ENCODE assay signal across 8 cellular contexts in the genomic region with DNA sequence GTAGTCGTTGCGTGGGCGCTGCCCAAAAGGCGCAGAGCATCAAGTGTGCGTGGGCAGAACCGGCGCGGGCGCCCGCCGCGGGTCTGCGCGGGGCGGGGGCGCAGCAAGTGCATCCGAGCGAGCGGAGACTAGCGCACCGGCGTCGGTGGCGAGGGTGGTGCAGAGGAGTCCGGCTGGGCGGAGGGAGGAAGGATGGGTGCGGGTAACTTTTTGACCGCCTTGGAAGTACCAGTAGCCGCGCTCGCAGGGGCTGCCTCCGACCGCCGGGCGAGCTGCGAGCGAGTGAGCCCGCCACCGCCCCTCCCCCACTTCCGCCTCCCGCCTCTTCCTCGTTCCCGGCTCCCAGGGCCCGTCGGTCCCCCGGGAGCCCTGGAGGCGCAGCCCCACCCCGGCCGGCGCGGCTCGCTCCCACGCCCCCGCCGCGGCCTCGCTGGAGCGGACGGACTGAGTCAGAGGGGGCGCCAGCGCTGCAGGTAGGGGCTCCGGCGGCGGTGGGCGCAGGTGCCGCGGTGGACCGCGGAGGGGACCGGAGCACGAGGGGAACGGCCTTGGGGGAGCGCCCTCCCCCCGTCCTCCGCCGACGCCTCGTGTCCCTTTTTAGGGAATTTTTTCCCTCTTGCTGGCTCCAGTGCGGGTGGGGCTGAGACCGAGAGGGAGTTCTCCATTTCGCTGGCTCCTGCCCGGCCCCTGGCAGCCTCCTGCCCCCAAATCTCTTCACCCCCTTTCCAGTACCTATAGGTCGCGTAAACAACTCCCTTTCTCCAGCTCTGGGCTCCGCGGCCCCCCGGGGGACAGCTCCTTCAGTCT. TPM values are rescaled to one million over a fixed set of nuclear protein-coding genes. Genes with fewer than 3 reads are reported as not detected.
DNase-seq lines count a peak whose midpoint lies in the region; ATAC-seq and TF ChIP-seq lines count a peak whose summit lies in the region.

No MANE protein-coding gene starts in this region.

- DNase-seq in AG10803 (ENCODE audit: low read depth) (peak; percentile 42), HPDE6-E6E7 (ENCODE audit: extremely low spot score) (peak; percentile 40), SK-N-SH (peak; percentile 80), right atrium auricular region (ENCODE audit: low spot score) (peak; percentile 68), posterior cingulate gyrus (peak; percentile 60 to 95 (median 72)), NOMO-1 treated with DMSO at 0.1 percent for 48 hours (lab: John Stamatoyannopoulos, UW; ENCODE audit: unreplicated experiment) (no peak)

- H3K4me3 ChIP-seq in AG10803 (ENCODE audit: low read length): peak overlapping the region; percentile 72
- peak overlapping the region; percentile 66 to 76 for H3K4me3 ChIP-seq in SK-N-SH (ENCODE audit: low read depth in 2 of 2, low read length in 1 of 2)
- H3K4me3 ChIP-seq in right atrium auricular region: peak overlapping the region; percentile 76 to 77

- H3F3A ChIP-seq in SK-N-SH (replicated peaks; ENCODE audit: insufficient read depth): no peaks in the 10 kb centered on the region

- no peaks in the 10 kb centered on the region for H3K9me3 ChIP-seq in SK-N-SH
- no peaks in the 10 kb centered on the region for H3K9me3 ChIP-seq in right atrium auricular region

- H3K9me2 ChIP-seq in SK-N-SH: no peaks in the 10 kb centered on the region

- H3K27me3 ChIP-seq in SK-N-SH (ENCODE audit: insufficient read depth) (no peaks in the 10 kb centered on the region), right atrium auricular region (no peaks in the 10 kb centered on the region)

- no peaks in the 10 kb centered on the region for H3K79me2 ChIP-seq in SK-N-SH (ENCODE audit: insufficient read depth)

- WGBS in SK-N-SH (ENCODE audit: low lambda C conversion rate): 3% methylated on average over 30 of the region's 87 CpGs

- no peak for TF ChIP-seq RAD21 in SK-N-SH (IDR thresholded peaks at IDR 0.05; ENCODE audit: low read length)

- H4K20me1 ChIP-seq in SK-N-SH (ENCODE audit: insufficient read depth): no peaks in the 10 kb centered on the region

- H3K4me1 ChIP-seq in SK-N-SH (ENCODE audit: control insufficient read depth in 1 of 2, insufficient read depth in 2 of 2, low read depth in 1 of 2, low read length in 1 of 2): peaks cover 0 to 8% of the 10 kb centered on the region in 2 experiments; a peak in 1 of 4 replicates
- H3K4me1 ChIP-seq in right atrium auricular region: peaks cover 0 to 47% of the 10 kb centered on the region in 2 donors

- peak overlapping the region; percentile 72; the same call in 1 of the 2 replicates for H2AFZ ChIP-seq in SK-N-SH (ENCODE audit: low read depth)

- POLR2A ChIA-PET in SK-N-SH (lab: Yijun Ruan, JAX): interaction anchor here (0.6 to 1.5 kb wide), 6 partner anchors 9 to 517 kb away, joined by 3 to 5 read pairs (median 3); partner anchors contain the start of genes PIGT and SYS1

- peak overlapping the region; percentile 96 for H3K4me2 ChIP-seq in SK-N-SH

- H3K27ac ChIP-seq in SK-N-SH (ENCODE audit: low read depth in 2 of 2, low read length in 1 of 2): no peak overlapping the region; a peak in 1 of 4 replicates
- peak overlapping the region; percentile 99 for H3K27ac ChIP-seq in angular gyrus (ENCODE audit: low read depth, low read length)
- peak overlapping the region; percentile 97 to 99 for H3K27ac ChIP-seq in right atrium auricular region

- no peak for ATAC-seq in HG03108 (IDR thresholded peaks at IDR 0.05; ENCODE audit: unreplicated experiment)

- H3K9ac ChIP-seq in SK-N-SH: peak overlapping the region; percentile 57

- no peak for TF ChIP-seq EP300 in SK-N-SH (IDR thresholded peaks at IDR 0.05; ENCODE audit: borderline replicate concordance in 1 of 2, low read depth in 1 of 2, low read length in 1 of 2)

- intact Hi-C loops in posterior cingulate gyrus (cut with DNase I): loop anchor here (5.0 kb wide), 1 partner anchor 34 kb away; no protein-coding TSS in a partner anchor

- H3K36me3 ChIP-seq in SK-N-SH (replicated peaks in 1 of 2; ENCODE audit: control insufficient read depth in 1 of 2, insufficient read depth in 2 of 2, low read length in 1 of 2): peaks cover 0 to 14% of the 10 kb centered on the region in 2 experiments
- peaks cover 33% of the 10 kb centered on the region for H3K36me3 ChIP-seq in right atrium auricular region

- TF ChIP-seq CTCF in AG10803 (conservative IDR thresholded peaks at IDR 0.05; ENCODE audit: low read length): no peak
- TF ChIP-seq CTCF in SK-N-SH (IDR thresholded peaks at IDR 0.05): no peak
- peak in 1 of 2 donors; percentile 16 for TF ChIP-seq CTCF in right atrium auricular region (IDR thresholded peaks at IDR 0.05)

- CTCF ChIA-PET in SK-N-SH (lab: Yijun Ruan, JAX): interaction anchor here (1.0 to 4.6 kb wide), 7 partner anchors 10 to 116 kb away, joined by 3 to 40 read pairs (median 7); partner anchors contain the start of gene PIGT

TF ChIP-seq in SK-N-SH, 30 proteins besides CTCF, POLR2A, EP300 and RAD21:
- TF ChIP-seq EZH2phosphoT487 (IDR thresholded peaks at IDR 0.05; ENCODE audit: borderline replicate concordance, low read depth): no peak
- no peak for TF ChIP-seq ELF1 (IDR thresholded peaks at IDR 0.05)
- no peak for TF ChIP-seq JUND (IDR thresholded peaks at IDR 0.05)
- TF ChIP-seq, protein P1, sequence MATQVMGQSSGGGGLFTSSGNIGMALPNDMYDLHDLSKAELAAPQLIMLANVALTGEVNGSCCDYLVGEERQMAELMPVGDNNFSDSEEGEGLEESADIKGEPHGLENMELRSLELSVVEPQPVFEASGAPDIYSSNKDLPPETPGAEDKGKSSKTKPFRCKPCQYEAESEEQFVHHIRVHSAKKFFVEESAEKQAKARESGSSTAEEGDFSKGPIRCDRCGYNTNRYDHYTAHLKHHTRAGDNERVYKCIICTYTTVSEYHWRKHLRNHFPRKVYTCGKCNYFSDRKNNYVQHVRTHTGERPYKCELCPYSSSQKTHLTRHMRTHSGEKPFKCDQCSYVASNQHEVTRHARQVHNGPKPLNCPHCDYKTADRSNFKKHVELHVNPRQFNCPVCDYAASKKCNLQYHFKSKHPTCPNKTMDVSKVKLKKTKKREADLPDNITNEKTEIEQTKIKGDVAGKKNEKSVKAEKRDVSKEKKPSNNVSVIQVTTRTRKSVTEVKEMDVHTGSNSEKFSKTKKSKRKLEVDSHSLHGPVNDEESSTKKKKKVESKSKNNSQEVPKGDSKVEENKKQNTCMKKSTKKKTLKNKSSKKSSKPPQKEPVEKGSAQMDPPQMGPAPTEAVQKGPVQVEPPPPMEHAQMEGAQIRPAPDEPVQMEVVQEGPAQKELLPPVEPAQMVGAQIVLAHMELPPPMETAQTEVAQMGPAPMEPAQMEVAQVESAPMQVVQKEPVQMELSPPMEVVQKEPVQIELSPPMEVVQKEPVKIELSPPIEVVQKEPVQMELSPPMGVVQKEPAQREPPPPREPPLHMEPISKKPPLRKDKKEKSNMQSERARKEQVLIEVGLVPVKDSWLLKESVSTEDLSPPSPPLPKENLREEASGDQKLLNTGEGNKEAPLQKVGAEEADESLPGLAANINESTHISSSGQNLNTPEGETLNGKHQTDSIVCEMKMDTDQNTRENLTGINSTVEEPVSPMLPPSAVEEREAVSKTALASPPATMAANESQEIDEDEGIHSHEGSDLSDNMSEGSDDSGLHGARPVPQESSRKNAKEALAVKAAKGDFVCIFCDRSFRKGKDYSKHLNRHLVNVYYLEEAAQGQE (IDR thresholded peaks at IDR 0.05; ENCODE audit: low read depth, low read length): no peak
- TF ChIP-seq RFX5 (IDR thresholded peaks at IDR 0.05; ENCODE audit: low read length): no peak
- TF ChIP-seq, protein P2, sequence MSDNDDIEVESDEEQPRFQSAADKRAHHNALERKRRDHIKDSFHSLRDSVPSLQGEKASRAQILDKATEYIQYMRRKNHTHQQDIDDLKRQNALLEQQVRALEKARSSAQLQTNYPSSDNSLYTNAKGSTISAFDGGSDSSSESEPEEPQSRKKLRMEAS (IDR thresholded peaks at IDR 0.05; ENCODE audit: low read depth): peak; percentile 17; the same call in 1 of the 2 replicates
- TF ChIP-seq TAF1 (IDR thresholded peaks at IDR 0.05; ENCODE audit: borderline replicate concordance, low read depth, low read length): peak; percentile 51; the same call in 1 of the 2 replicates
- TF ChIP-seq ZBTB33 (IDR thresholded peaks at IDR 0.05; ENCODE audit: borderline replicate concordance, low read depth): no peak
TF ChIP-seq in SK-N-SH: peak in this region for 2.

RNA-seq across cellular contexts. Expression of gene DBNDD2, which starts 1.6 kb away (rescaled TPM):
- 22.4 and 24.5 TPM in 2 replicates for polyA plus RNA-seq in SK-N-SH (2012; rRNA removed)
- polyA plus RNA-seq in SK-N-SH (2012; cell fraction: cytosol; rRNA removed): 19.1 and 21.5 TPM in 2 replicates
- polyA plus RNA-seq in SK-N-SH (2012; cell fraction: nucleus; rRNA removed): 12.6 and 14.5 TPM in 2 replicates
- 100 to 1,000 TPM; 139 to 159 TPM for total RNA-seq in right atrium auricular region

RNA-seq across cellular contexts. Expression of gene PIGT, which starts 9.5 kb away (rescaled TPM):
- polyA plus RNA-seq in SK-N-SH (2012; rRNA removed): 144 and 149 TPM in 2 replicates
- polyA plus RNA-seq in SK-N-SH (2012; cell fraction: cytosol; rRNA removed): 76.4 and 109 TPM in 2 replicates
- polyA plus RNA-seq in SK-N-SH (2012; cell fraction: nucleus; rRNA removed): 87.9 and 103 TPM in 2 replicates
- 100 to 1,000 TPM; 140 to 168 TPM for total RNA-seq in right atrium auricular region

RNA-seq across cellular contexts. Expression of gene TP53TG5, which starts 28.3 kb away (rescaled TPM):
- not detected in 2 replicates for polyA plus RNA-seq in SK-N-SH (2012; rRNA removed)
- 0.01 TPM in 1 of 2 replicates, not detected in the other for polyA plus RNA-seq in SK-N-SH (2012; cell fraction: cytosol; rRNA removed)
- polyA plus RNA-seq in SK-N-SH (2012; cell fraction: nucleus; rRNA removed): not detected in 2 replicates
- total RNA-seq in right atrium auricular region: not detected

RNA-seq across cellular contexts. Expression of gene SYS1, which starts 43.5 kb away (rescaled TPM):
- polyA plus RNA-seq in SK-N-SH (2012; rRNA removed): 26.5 and 26.9 TPM in 2 replicates
- 14.0 and 16.3 TPM in 2 replicates for polyA plus RNA-seq in SK-N-SH (2012; cell fraction: cytosol; rRNA removed)
- polyA plus RNA-seq in SK-N-SH (2012; cell fraction: nucleus; rRNA removed): 12.4 and 20.0 TPM in 2 replicates
- total RNA-seq in right atrium auricular region: 10 to 100 TPM; 31.7 to 41.9 TPM

RNA-seq across cellular contexts. Expression of gene SDC4, which starts 58.2 kb away (rescaled TPM):
- polyA plus RNA-seq in SK-N-SH (2012; rRNA removed): 131 and 192 TPM in 2 replicates
- polyA plus RNA-seq in SK-N-SH (2012; cell fraction: cytosol; rRNA removed): 139 and 153 TPM in 2 replicates
- polyA plus RNA-seq in SK-N-SH (2012; cell fraction: nucleus; rRNA removed): 94.9 and 96.1 TPM in 2 replicates
- total RNA-seq in right atrium auricular region: 10 to 100 TPM; 71.4 to 95.2 TPM

Comparison
In these comparisons a context has a peak if more than half of its experiments do, and no peak if none do; other contexts are left out.
1. H3K27ac ChIP-seq: peak in angular gyrus (single experiment) and right atrium auricular region (2 of 2); none in SK-N-SH (0 of 2).
2. Peak in every context shown above with its lines, with median percentiles within 50 percentile points of each other: H3K4me3 ChIP-seq.